12 cellular contexts compared by ENCODE assay signal in genomic region chr7:94182721-94183120, GRCh38.
A peak's percentile ranks its signal among the peaks of the same experiment; 100 is the strongest.
DNase-seq lines count a peak whose midpoint lies in the region; ATAC-seq and TF ChIP-seq lines count a peak whose summit lies in the region.
"Had no signal": no experiment of that assay in that cellular context is flagged by ENCODE, and none has a peak within 500 bp of the region (broad histone marks: within the 10 kb centered on the region; RNA-seq: fewer than 3 reads in every experiment).

No MANE protein-coding gene starts in this region.

- H3K27me3 ChIP-seq in PC-9 (ENCODE audit: insufficient read depth, low read depth): no peaks in the 10 kb centered on the region
- H3K27me3 ChIP-seq in mesenchymal stem cell (ENCODE audit: control insufficient read depth in 1 of 2, insufficient read depth in 1 of 2, low read length in 2 of 2): no peaks in the 10 kb centered on the region
- no peaks in the 10 kb centered on the region for H3K27me3 ChIP-seq in thoracic aorta (replicated peaks; ENCODE audit: insufficient read depth)
- H3K27me3 ChIP-seq: ovary had no signal

- peaks cover 22% of the 10 kb centered on the region for H3K9me3 ChIP-seq in PC-9 (ENCODE audit: insufficient read depth, low read depth)
- H3K9me3 ChIP-seq in mesenchymal stem cell (ENCODE audit: control insufficient read depth, low read length): peaks cover 6% of the 10 kb centered on the region
- no peaks in the 10 kb centered on the region for H3K9me3 ChIP-seq in thoracic aorta
- H3K9me3 ChIP-seq: ovary had no signal

- no peak overlapping the region for H2BK15ac ChIP-seq in mesenchymal stem cell (ENCODE audit: low read depth, poor library complexity, severe bottlenecking)

- H3K4me1 ChIP-seq in PC-9 (replicated peaks; ENCODE audit: insufficient read depth) (peaks cover 24% of the 10 kb centered on the region), mesenchymal stem cell (ENCODE audit: control insufficient read depth, insufficient read depth, low read depth, low read length) (no peaks in the 10 kb centered on the region), thoracic aorta (ENCODE audit: control insufficient read depth in 1 of 2, low read depth in 2 of 2) (peaks cover 7 to 10% of the 10 kb centered on the region in 2 donors)

- 0 out of 2 replicates have a peak overlapping the region, but pooled peaks have one; percentile 70 for H2AFZ ChIP-seq in PC-9
- H2AFZ ChIP-seq in mesenchymal stem cell (ENCODE audit: low read depth, low read length): no peak overlapping the region

- 69% methylated on average over 2 of the region's 3 CpGs for WGBS in mesenchymal stem cell

- ATAC-seq in thoracic aorta (ENCODE audit: insufficient number of reproducible peaks, low FRiP score, low read depth): no peak
- no peak for ATAC-seq in HG03139 (IDR thresholded peaks at IDR 0.05; ENCODE audit: unreplicated experiment)

- H4K20me1 ChIP-seq in PC-9 (ENCODE audit: insufficient read depth): no peaks in the 10 kb centered on the region

- peak overlapping the region; percentile 91 for H3K9ac ChIP-seq in mesenchymal stem cell (ENCODE audit: low read length)

- no peak overlapping the region for H2BK12ac ChIP-seq in mesenchymal stem cell (ENCODE audit: low read length in 2 of 2)

- peak overlapping the region; percentile 91 for H3K27ac Mint-ChIP-seq in chondrocyte (ENCODE audit: unreplicated experiment)
- H3K27ac Mint-ChIP-seq in activated CD4-positive, alpha-beta memory T cell treated with anti-CD3 and anti-CD28 coated beads for 36 hours: no peak overlapping the region
- H3K27ac Mint-ChIP-seq: CD4-positive, alpha-beta T cell had no signal

- no peaks in the 10 kb centered on the region for H3K9me2 ChIP-seq in PC-9 (ENCODE audit: insufficient read depth)

- H3K4me1 Mint-ChIP-seq in chondrocyte (ENCODE audit: low read depth): peaks cover 31% of the 10 kb centered on the region
- H3K4me1 Mint-ChIP-seq in activated CD4-positive, alpha-beta memory T cell treated with anti-CD3 and anti-CD28 coated beads for 36 hours (ENCODE audit: low read depth): peaks cover 3% of the 10 kb centered on the region

- peaks cover 18% of the 10 kb centered on the region for H3F3A ChIP-seq in PC-9 (ENCODE audit: insufficient read depth, low read depth)

- no peak overlapping the region for H3K4me3 Mint-ChIP-seq in chondrocyte (ENCODE audit: unreplicated experiment)
- no peak overlapping the region for H3K4me3 Mint-ChIP-seq in activated CD4-positive, alpha-beta memory T cell treated with anti-CD3 and anti-CD28 coated beads for 36 hours
- H3K4me3 Mint-ChIP-seq: CD4-positive, alpha-beta T cell had no signal

- DNase-seq in PC-9: no peak
- DNase-seq in chondrocyte (ENCODE audit: low spot score): no peak
- peak; percentile 58 for DNase-seq in mesenchymal stem cell
- DNase-seq in thoracic aorta (ENCODE audit: low spot score): no peak
- DNase-seq in posterior cingulate gyrus: no peak
- no peak for DNase-seq in activated CD4-positive, alpha-beta memory T cell treated with anti-CD3 and anti-CD28 coated beads for 36 hours
- DNase-seq: activated CD4-positive, alpha-beta T cell treated with anti-CD3 and anti-CD28 coated beads, Interleukin-2, amount 50 U/mL, for 48 hours; CD4-positive, alpha-beta T cell; SHP77 had no signal

- H2AK5ac ChIP-seq in mesenchymal stem cell (ENCODE audit: low read length, severe bottlenecking): no peak overlapping the region

- no peaks in the 10 kb centered on the region for H3K36me3 Mint-ChIP-seq in chondrocyte (ENCODE audit: low read depth)
- H3K36me3 Mint-ChIP-seq in activated CD4-positive, alpha-beta memory T cell treated with anti-CD3 and anti-CD28 coated beads for 36 hours: no peaks in the 10 kb centered on the region

- no peaks in the 10 kb centered on the region for H3K36me3 ChIP-seq in PC-9 (ENCODE audit: low read depth)
- H3K36me3 ChIP-seq in mesenchymal stem cell (ENCODE audit: control insufficient read depth in 1 of 2, insufficient read depth in 2 of 2, low read depth in 1 of 2, low read length in 2 of 2): no peaks in the 10 kb centered on the region
- H3K36me3 ChIP-seq in thoracic aorta: no peaks in the 10 kb centered on the region
- H3K36me3 ChIP-seq: ovary had no signal

- H3K9me3 Mint-ChIP-seq in chondrocyte (ENCODE audit: low read depth): peaks cover 11% of the 10 kb centered on the region
- no peaks in the 10 kb centered on the region for H3K9me3 Mint-ChIP-seq in activated CD4-positive, alpha-beta memory T cell treated with anti-CD3 and anti-CD28 coated beads for 36 hours
- H3K9me3 Mint-ChIP-seq: CD4-positive, alpha-beta T cell had no signal

- no peak overlapping the region for H3K18ac ChIP-seq in mesenchymal stem cell (ENCODE audit: low read depth in 1 of 2, low read length in 2 of 2)

- H3K4me2 ChIP-seq in PC-9 (peak overlapping the region; percentile 65), mesenchymal stem cell (ENCODE audit: low read length, poor library complexity, severe bottlenecking) (no peak overlapping the region)

- intact Hi-C loops in PC-9 (cut with micrococcal nuclease; ENCODE audit: unreplicated experiment) (loop anchor here (1.0 to 10.0 kb wide), 4 partner anchors 119 to 292 kb away; partner anchors contain the start of genes BET1 and TFPI2), posterior cingulate gyrus (cut with DNase I) (no loop called here)
- intact Hi-C loops in activated CD4-positive, alpha-beta memory T cell treated with anti-CD3 and anti-CD28 coated beads for 36 hours (cut with micrococcal nuclease): no loop called here

- no peak overlapping the region for H3K14ac ChIP-seq in mesenchymal stem cell (ENCODE audit: low read length in 2 of 2)

- H3K23ac ChIP-seq in mesenchymal stem cell (ENCODE audit: low read length in 2 of 2): no peak overlapping the region

- H4K8ac ChIP-seq in mesenchymal stem cell (ENCODE audit: low read length): no peak overlapping the region

- no peaks in the 10 kb centered on the region for H3K79me2 ChIP-seq in PC-9 (ENCODE audit: low read depth)

- H3K27ac ChIP-seq in PC-9 (peak overlapping the region; percentile 91), mesenchymal stem cell (ENCODE audit: low read length, poor library complexity, severe bottlenecking) (peak overlapping the region; percentile 36), thoracic aorta (peak overlapping the region; percentile 72 to 79)
- H3K27ac ChIP-seq: ovary had no signal

- no peak for TF ChIP-seq CTCF in PC-9 (conservative IDR thresholded peaks at IDR 0.05)
- no peak for TF ChIP-seq CTCF in chondrocyte (IDR thresholded peaks at IDR 0.05)
- no peak for TF ChIP-seq CTCF in thoracic aorta (IDR thresholded peaks at IDR 0.05)

- H2BK120ac ChIP-seq in mesenchymal stem cell (ENCODE audit: low read depth, low read length): no peak overlapping the region

- no peak overlapping the region for H3K4ac ChIP-seq in mesenchymal stem cell (ENCODE audit: low read depth in 1 of 2, low read length in 2 of 2)

- BruUV-seq in PC-9 (replicated peaks; lab: Mats Ljungman, UMichigan): TSS peak; percentile 85

- H4K91ac ChIP-seq in mesenchymal stem cell (ENCODE audit: low read length): no peak overlapping the region

- H2BK5ac ChIP-seq in mesenchymal stem cell (ENCODE audit: low read depth, low read length, poor library complexity, severe bottlenecking): no peak overlapping the region

- no peaks in the 10 kb centered on the region for H3K27me3 Mint-ChIP-seq in chondrocyte (ENCODE audit: low read depth)
- peaks cover 2% of the 10 kb centered on the region for H3K27me3 Mint-ChIP-seq in activated CD4-positive, alpha-beta memory T cell treated with anti-CD3 and anti-CD28 coated beads for 36 hours
- H3K27me3 Mint-ChIP-seq: CD4-positive, alpha-beta T cell had no signal

- POLR2A ChIA-PET in PC-9 (lab: Charles Lee; ENCODE audit: unreplicated experiment): no interaction called here
- POLR2A ChIA-PET in activated CD4-positive, alpha-beta memory T cell treated with anti-CD3 and anti-CD28 coated beads for 36 hours (lab: Charles Lee): no interaction called here

- H3K79me1 ChIP-seq in mesenchymal stem cell (replicated peaks; ENCODE audit: low read length, poor library complexity, severe bottlenecking): no peaks in the 10 kb centered on the region

- CTCF ChIA-PET in PC-9 (lab: Charles Lee): no interaction called here
- CTCF ChIA-PET in activated CD4-positive, alpha-beta memory T cell treated with anti-CD3 and anti-CD28 coated beads for 36 hours (lab: Charles Lee): no interaction called here

- H3K4me3 ChIP-seq in PC-9 (peak overlapping the region; percentile 27; the same call in 1 of the 2 replicates), mesenchymal stem cell (ENCODE audit: insufficient read depth in 1 of 2, low read depth in 1 of 2, low read length in 2 of 2) (peak overlapping the region in 1 of 2 experiments; percentile 47), thoracic aorta (no peak overlapping the region)
- H3K4me3 ChIP-seq: lung, ovary had no signal

Comparison
In these comparisons a context has a peak if more than half of its experiments do, and no peak if none do; other contexts are left out.
1. H3K27ac ChIP-seq: peak in every context shown above with its lines; median percentile 91 in PC-9; 76 in thoracic aorta; 36 in mesenchymal stem cell.